ENCODE assay signal across 20 cellular contexts in genomic region chr16:49651226-49651625, GRCh38.
"Had no signal": no experiment of that assay in that cellular context is flagged by ENCODE, and none has a peak within 500 bp of the region (broad histone marks: within the 10 kb centered on the region; RNA-seq: fewer than 3 reads in every experiment).

No MANE protein-coding gene starts in this region.

- H3K27ac ChIP-seq: SJCRH30 had no signal

- H3K36me3 ChIP-seq: MG63, SJCRH30 had no signal

- H3K4me3 ChIP-seq: MG63, SJCRH30 had no signal

- DNase-seq: IMR-90, Karpas-422, KG1, MG63, NCI-H1092, NCI-H1105 treated with DMSO at 0.1 percent for 48 hours, NCI-H1417 treated with DMSO at 0.1 percent for 48 hours, NCI-H1694 treated with DMSO at 0.1 percent for 48 hours, NCI-H1930, NCI-H2081, NCI-H2107, NCI-H2227 treated with DMSO at 0.1 percent for 48 hours, NCI-H524, NCI-H526 treated with DMSO at 0.1 percent for 48 hours, NCI-H748 treated with DMSO at 0.1 percent for 48 hours, RPMI8226, SHP77 treated with DMSO at 0.1 percent for 48 hours, SJCRH30 had no signal

- ATAC-seq: HepG2, SK-N-SH treated with all-trans-retinoic acid at 6 μM for 48 hours had no signal

- H3K27me3 ChIP-seq: MG63, SJCRH30 had no signal
